ENCODE assay signal across 1 cellular context in the genomic region with DNA sequence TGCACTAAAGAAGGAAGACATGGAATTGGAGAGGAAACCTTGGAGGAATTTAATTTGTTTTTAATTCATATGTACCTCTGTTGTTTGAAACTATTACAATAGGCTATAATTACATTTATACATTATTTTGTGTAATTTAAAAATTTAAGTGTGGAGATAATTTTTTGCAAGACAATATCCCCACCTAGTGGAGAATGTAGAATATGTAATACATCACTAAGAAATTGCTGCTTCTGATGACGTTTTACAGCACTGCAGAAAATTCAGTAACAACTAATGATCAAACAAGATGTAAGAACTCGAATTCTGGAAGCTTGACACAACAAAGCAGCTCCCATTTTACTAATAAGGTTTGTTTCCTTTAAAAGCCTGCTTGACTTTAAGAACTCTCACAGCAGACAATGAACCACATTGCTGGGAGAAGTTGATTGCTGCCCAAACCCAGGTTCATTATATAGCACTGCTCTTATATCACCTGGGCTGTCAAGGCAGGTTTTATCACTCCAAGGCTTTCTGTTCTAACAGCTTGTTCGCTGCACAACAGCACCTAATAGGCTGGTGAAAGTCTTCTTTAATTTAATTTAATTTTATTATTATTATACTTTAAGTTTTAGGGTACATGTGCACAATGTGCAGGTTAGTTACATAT.
A peak's percentile ranks its signal among the peaks of the same experiment; 100 is the strongest.
TF ChIP-seq lines count a peak whose summit lies in the region.

No MANE protein-coding gene starts in this region.

TF ChIP-seq in HepG2, 621 proteins besides CTCF, POLR2A, EP300 and RAD21 (continued from another document):
- TF ChIP-seq, protein P1, sequence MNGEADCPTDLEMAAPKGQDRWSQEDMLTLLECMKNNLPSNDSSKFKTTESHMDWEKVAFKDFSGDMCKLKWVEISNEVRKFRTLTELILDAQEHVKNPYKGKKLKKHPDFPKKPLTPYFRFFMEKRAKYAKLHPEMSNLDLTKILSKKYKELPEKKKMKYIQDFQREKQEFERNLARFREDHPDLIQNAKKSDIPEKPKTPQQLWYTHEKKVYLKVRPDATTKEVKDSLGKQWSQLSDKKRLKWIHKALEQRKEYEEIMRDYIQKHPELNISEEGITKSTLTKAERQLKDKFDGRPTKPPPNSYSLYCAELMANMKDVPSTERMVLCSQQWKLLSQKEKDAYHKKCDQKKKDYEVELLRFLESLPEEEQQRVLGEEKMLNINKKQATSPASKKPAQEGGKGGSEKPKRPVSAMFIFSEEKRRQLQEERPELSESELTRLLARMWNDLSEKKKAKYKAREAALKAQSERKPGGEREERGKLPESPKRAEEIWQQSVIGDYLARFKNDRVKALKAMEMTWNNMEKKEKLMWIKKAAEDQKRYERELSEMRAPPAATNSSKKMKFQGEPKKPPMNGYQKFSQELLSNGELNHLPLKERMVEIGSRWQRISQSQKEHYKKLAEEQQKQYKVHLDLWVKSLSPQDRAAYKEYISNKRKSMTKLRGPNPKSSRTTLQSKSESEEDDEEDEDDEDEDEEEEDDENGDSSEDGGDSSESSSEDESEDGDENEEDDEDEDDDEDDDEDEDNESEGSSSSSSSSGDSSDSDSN (CRISPR knock-in tag; IDR thresholded peaks at IDR 0.05) = no peak
- TF ChIP-seq ZNF556 (CRISPR knock-in tag; IDR thresholded peaks at IDR 0.05; ENCODE audit: borderline replicate concordance) = no peak
- TF ChIP-seq STAG1 (CRISPR knock-in tag; IDR thresholded peaks at IDR 0.05) = peak; percentile 85
- no peak for TF ChIP-seq XRCC5 (optimal IDR thresholded peaks at IDR 0.05; ENCODE audit: low read length)
- TF ChIP-seq ZSCAN9 (CRISPR knock-in tag; IDR thresholded peaks at IDR 0.05; ENCODE audit: borderline replicate concordance) = 0 out of 2 replicates have a peak, but pooled peaks have one; percentile 17
- no peak for TF ChIP-seq SAFB2 (CRISPR knock-in tag; IDR thresholded peaks at IDR 0.05; ENCODE audit: borderline replicate concordance, low read depth)
- TF ChIP-seq ZNF547 (CRISPR knock-in tag; IDR thresholded peaks at IDR 0.05) = no peak
- TF ChIP-seq, protein P2, sequence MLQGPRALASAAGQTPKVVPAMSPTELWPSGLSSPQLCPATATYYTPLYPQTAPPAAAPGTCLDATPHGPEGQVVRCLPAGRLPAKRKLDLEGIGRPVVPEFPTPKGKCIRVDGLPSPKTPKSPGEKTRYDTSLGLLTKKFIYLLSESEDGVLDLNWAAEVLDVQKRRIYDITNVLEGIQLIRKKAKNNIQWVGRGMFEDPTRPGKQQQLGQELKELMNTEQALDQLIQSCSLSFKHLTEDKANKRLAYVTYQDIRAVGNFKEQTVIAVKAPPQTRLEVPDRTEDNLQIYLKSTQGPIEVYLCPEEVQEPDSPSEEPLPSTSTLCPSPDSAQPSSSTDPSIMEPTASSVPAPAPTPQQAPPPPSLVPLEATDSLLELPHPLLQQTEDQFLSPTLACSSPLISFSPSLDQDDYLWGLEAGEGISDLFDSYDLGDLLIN (CRISPR knock-in tag; IDR thresholded peaks at IDR 0.05; ENCODE audit: borderline replicate concordance) = no peak
- TF ChIP-seq MIXL1 (CRISPR knock-in tag; IDR thresholded peaks at IDR 0.05) = 0 out of 2 replicates have a peak, but pooled peaks have one; percentile 14
- TF ChIP-seq, protein P3, sequence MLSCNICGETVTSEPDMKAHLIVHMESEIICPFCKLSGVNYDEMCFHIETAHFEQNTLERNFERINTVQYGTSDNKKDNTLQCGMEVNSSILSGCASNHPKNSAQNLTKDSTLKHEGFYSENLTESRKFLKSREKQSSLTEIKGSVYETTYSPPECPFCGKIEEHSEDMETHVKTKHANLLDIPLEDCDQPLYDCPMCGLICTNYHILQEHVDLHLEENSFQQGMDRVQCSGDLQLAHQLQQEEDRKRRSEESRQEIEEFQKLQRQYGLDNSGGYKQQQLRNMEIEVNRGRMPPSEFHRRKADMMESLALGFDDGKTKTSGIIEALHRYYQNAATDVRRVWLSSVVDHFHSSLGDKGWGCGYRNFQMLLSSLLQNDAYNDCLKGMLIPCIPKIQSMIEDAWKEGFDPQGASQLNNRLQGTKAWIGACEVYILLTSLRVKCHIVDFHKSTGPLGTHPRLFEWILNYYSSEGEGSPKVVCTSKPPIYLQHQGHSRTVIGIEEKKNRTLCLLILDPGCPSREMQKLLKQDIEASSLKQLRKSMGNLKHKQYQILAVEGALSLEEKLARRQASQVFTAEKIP (CRISPR knock-in tag; IDR thresholded peaks at IDR 0.05; ENCODE audit: borderline replicate concordance) = no peak
- no peak for TF ChIP-seq ZNF530 (CRISPR knock-in tag; IDR thresholded peaks at IDR 0.05; ENCODE audit: low read depth)
- TF ChIP-seq, protein P4, sequence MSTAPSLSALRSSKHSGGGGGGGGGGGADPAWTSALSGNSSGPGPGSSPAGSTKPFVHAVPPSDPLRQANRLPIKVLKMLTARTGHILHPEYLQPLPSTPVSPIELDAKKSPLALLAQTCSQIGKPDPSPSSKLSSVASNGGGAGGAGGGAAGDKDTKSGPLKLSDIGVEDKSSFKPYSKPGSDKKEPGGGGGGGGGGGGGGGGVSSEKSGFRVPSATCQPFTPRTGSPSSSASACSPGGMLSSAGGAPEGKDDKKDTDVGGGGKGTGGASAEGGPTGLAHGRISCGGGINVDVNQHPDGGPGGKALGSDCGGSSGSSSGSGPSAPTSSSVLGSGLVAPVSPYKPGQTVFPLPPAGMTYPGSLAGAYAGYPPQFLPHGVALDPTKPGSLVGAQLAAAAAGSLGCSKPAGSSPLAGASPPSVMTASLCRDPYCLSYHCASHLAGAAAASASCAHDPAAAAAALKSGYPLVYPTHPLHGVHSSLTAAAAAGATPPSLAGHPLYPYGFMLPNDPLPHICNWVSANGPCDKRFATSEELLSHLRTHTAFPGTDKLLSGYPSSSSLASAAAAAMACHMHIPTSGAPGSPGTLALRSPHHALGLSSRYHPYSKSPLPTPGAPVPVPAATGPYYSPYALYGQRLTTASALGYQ (CRISPR knock-in tag; IDR thresholded peaks at IDR 0.05) = no peak
- TF ChIP-seq SNAI1 (CRISPR knock-in tag; IDR thresholded peaks at IDR 0.05; ENCODE audit: borderline replicate concordance) = 0 out of 2 replicates have a peak, but pooled peaks have one; percentile 27
- TF ChIP-seq, protein P5, sequence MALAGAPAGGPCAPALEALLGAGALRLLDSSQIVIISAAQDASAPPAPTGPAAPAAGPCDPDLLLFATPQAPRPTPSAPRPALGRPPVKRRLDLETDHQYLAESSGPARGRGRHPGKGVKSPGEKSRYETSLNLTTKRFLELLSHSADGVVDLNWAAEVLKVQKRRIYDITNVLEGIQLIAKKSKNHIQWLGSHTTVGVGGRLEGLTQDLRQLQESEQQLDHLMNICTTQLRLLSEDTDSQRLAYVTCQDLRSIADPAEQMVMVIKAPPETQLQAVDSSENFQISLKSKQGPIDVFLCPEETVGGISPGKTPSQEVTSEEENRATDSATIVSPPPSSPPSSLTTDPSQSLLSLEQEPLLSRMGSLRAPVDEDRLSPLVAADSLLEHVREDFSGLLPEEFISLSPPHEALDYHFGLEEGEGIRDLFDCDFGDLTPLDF (CRISPR knock-in tag; IDR thresholded peaks at IDR 0.05) = no peak
- no peak for TF ChIP-seq ZNF12 (CRISPR knock-in tag; IDR thresholded peaks at IDR 0.05)
- TF ChIP-seq PHB2 (IDR thresholded peaks at IDR 0.05; ENCODE audit: partially characterized antibody) = no peak
- TF ChIP-seq ZSCAN29 (CRISPR knock-in tag; conservative IDR thresholded peaks at IDR 0.05) = no peak
- peak; percentile 54 for TF ChIP-seq SMC3 (IDR thresholded peaks at IDR 0.05; ENCODE audit: low read length)
- no peak for TF ChIP-seq ZNF17 (CRISPR knock-in tag; IDR thresholded peaks at IDR 0.05)
- no peak for TF ChIP-seq ZNF136 (CRISPR knock-in tag; IDR thresholded peaks at IDR 0.05; ENCODE audit: low read depth)
- TF ChIP-seq, protein P6, sequence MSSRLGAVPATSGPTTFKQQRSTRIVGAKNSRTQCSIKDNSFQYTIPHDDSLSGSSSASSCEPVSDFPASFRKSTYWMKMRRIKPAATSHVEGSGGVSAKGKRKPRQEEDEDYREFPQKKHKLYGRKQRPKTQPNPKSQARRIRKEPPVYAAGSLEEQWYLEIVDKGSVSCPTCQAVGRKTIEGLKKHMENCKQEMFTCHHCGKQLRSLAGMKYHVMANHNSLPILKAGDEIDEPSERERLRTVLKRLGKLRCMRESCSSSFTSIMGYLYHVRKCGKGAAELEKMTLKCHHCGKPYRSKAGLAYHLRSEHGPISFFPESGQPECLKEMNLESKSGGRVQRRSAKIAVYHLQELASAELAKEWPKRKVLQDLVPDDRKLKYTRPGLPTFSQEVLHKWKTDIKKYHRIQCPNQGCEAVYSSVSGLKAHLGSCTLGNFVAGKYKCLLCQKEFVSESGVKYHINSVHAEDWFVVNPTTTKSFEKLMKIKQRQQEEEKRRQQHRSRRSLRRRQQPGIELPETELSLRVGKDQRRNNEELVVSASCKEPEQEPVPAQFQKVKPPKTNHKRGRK (CRISPR knock-in tag; IDR thresholded peaks at IDR 0.05) = no peak
- TF ChIP-seq ZNF337 (CRISPR knock-in tag; IDR thresholded peaks at IDR 0.05; ENCODE audit: borderline replicate concordance, low read depth) = no peak
- TF ChIP-seq CREM (IDR thresholded peaks at IDR 0.05) = peak; percentile 50
- TF ChIP-seq CREM (CRISPR knock-in tag; IDR thresholded peaks at IDR 0.05) = no peak
- TF ChIP-seq ETV6 (CRISPR knock-in tag; conservative IDR thresholded peaks at IDR 0.05) = no peak
- no peak for TF ChIP-seq FOXP1 (IDR thresholded peaks at IDR 0.05)
- TF ChIP-seq FOXP1 (CRISPR knock-in tag; IDR thresholded peaks at IDR 0.05) = no peak
- TF ChIP-seq SRSF1 (optimal IDR thresholded peaks at IDR 0.05; ENCODE audit: low read depth, low read length) = no peak
- TF ChIP-seq SMAD9 (CRISPR knock-in tag; IDR thresholded peaks at IDR 0.05) = no peak
- peak; percentile 77 for TF ChIP-seq CREB1 (IDR thresholded peaks at IDR 0.05)
- TF ChIP-seq CREB1 (CRISPR knock-in tag; IDR thresholded peaks at IDR 0.05) = no peak
- no peak for TF ChIP-seq ZNF431 (CRISPR knock-in tag; IDR thresholded peaks at IDR 0.05; ENCODE audit: borderline replicate concordance, low read depth)
- TF ChIP-seq ZSCAN25 (CRISPR knock-in tag; IDR thresholded peaks at IDR 0.05) = no peak
